9 cellular contexts compared by ENCODE assay signal in the genomic region with DNA sequence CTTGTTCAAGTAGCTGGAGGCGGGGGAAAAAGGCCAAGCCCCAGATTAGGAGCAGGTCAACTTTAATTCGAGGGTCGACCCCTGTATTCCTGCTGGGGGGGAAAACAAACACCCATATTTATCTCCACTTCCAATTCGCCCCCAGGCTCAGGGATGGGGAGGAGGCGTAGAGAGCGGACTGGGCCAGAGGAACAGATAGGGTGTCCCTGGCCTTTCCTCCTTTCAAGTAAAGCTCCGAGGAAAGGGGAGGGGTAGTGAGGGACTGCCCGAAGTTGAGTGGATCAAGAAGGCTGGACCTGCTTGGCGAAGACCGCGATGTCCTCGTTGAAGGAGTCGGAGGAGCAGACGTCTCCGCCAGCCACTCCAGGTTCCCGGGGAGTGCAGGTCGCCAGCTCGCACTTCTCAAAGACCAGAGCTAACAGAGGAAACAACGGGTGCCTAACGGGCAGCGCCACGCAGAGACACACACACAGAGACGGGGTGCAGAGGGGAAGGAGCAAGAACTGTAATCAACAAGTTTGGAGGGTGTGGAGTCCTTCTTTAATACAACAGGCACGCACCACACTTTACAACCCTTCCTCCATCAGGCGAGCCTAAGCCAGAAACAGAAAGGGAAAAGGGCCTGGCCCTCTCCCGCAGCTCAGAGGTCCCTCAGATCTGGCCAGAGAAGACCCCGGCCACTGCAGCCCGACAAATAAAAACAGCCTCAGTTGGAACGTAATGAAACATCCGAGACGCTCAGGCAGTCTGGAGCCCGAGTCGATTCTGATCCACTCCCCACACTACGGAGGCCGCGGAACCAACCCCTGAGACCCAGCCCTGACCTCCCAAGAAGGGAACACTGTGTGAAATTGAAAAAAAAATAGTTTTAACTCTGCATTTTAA. TPM values are rescaled to one million over a fixed set of nuclear protein-coding genes. Genes with fewer than 3 reads are reported as not detected.
DNase-seq lines count a peak whose midpoint lies in the region; ATAC-seq, FAIRE-seq and TF ChIP-seq lines count a peak whose summit lies in the region.
"Had no signal": no experiment of that assay in that cellular context is flagged by ENCODE, and none has a peak within 500 bp of the region (broad histone marks: within the 10 kb centered on the region; RNA-seq: fewer than 3 reads in every experiment).

No MANE protein-coding gene starts in this region.

- peak overlapping the region; percentile 25 for H3K23ac ChIP-seq in mesendoderm (ENCODE audit: low read length)

- no peak for FAIRE-seq in endothelial cell of umbilical vein (lab: Jason Lieb, UNC)

- no peak overlapping the region for H2BK5ac ChIP-seq in mesendoderm (ENCODE audit: low read length)

- peaks cover 6 to 12% of the 10 kb centered on the region in 2 donors for H3K36me3 Mint-ChIP-seq in activated T-cell treated with anti-CD3 and anti-CD28 coated beads, Interleukin-2, amount 50 U/mL, for 72 hours (ENCODE audit: insufficient read depth in 2 of 2)
- H3K36me3 Mint-ChIP-seq in activated T-cell treated with anti-CD3 and anti-CD28 coated beads, Interleukin-2, amount 50 U/mL, for 24 hours (ENCODE audit: low read depth): peaks cover 2% of the 10 kb centered on the region

- H3K4me2 ChIP-seq in endothelial cell of umbilical vein (ENCODE audit: insufficient read depth, low read length) (peak overlapping the region; percentile 68), mesendoderm (ENCODE audit: low read length) (peak overlapping the region; percentile 85)

- no peak overlapping the region for H2BK120ac ChIP-seq in mesendoderm (ENCODE audit: low read depth, low read length)

- no peaks in the 10 kb centered on the region for H4K20me1 ChIP-seq in endothelial cell of umbilical vein (replicated peaks; ENCODE audit: control insufficient read depth, extremely low read depth, insufficient read depth, low read length)

- no peak for ATAC-seq in activated T-cell treated with anti-CD3 and anti-CD28 coated beads, Interleukin-2, amount 50 U/mL, for 72 hours (replicated peaks in 1 of 2)
- ATAC-seq in GM18498 (IDR thresholded peaks at IDR 0.05; ENCODE audit: unreplicated experiment): no peak

- H3K4me1 Mint-ChIP-seq in activated T-cell treated with anti-CD3 and anti-CD28 coated beads, Interleukin-2, amount 50 U/mL, for 72 hours (ENCODE audit: low read depth): peaks cover 37% of the 10 kb centered on the region
- H3K4me1 Mint-ChIP-seq in activated T-cell treated with anti-CD3 and anti-CD28 coated beads, Interleukin-2, amount 50 U/mL, for 24 hours (ENCODE audit: low read depth): peaks cover 49% of the 10 kb centered on the region

- no peaks in the 10 kb centered on the region for H3K9me3 ChIP-seq in endothelial cell of umbilical vein (replicated peaks; ENCODE audit: control insufficient read depth, insufficient read depth, low read length)

- H3K4me1 ChIP-seq in endothelial cell of umbilical vein (ENCODE audit: control insufficient read depth, extremely low read depth, insufficient read depth, low read length): peaks cover 14% of the 10 kb centered on the region
- peaks cover 6% of the 10 kb centered on the region for H3K4me1 ChIP-seq in mesendoderm (ENCODE audit: control insufficient read depth, low read depth, low read length)
- H3K4me1 ChIP-seq in urinary bladder (ENCODE audit: insufficient read depth): no peaks in the 10 kb centered on the region

- H3K79me1 ChIP-seq in mesendoderm (ENCODE audit: low read length): no peaks in the 10 kb centered on the region

- intact Hi-C loops in endothelial cell of umbilical vein (cut with micrococcal nuclease): loop anchor here (5.0 kb wide), 3 partner anchors 1156 to 1789 kb away; a partner anchor contains a TSS

- CTCF ChIA-PET in endothelial cell of umbilical vein (lab: Charles Lee): interaction anchor here (1.1 to 1.8 kb wide), 4 partner anchors 9 to 213 kb away, joined by 3 to 7 read pairs (median 5); no protein-coding TSS in a partner anchor

- POLR2A ChIA-PET in endothelial cell of umbilical vein (lab: Charles Lee): no interaction called here

- peak overlapping the region; percentile 77 for H3K56ac ChIP-seq in mesendoderm (ENCODE audit: low read length)

- H3K79me2 ChIP-seq in endothelial cell of umbilical vein (ENCODE audit: control insufficient read depth, insufficient read depth, low read length) (peaks cover 20% of the 10 kb centered on the region), mesendoderm (ENCODE audit: control insufficient read depth, insufficient read depth, low read length) (no peaks in the 10 kb centered on the region)

- no peak overlapping the region for H4K8ac ChIP-seq in mesendoderm (ENCODE audit: low read depth, low read length)

- peak overlapping the region; percentile 85 for H3K18ac ChIP-seq in mesendoderm (ENCODE audit: low read length)

- no peak overlapping the region for H2AK5ac ChIP-seq in mesendoderm (ENCODE audit: low read length)

- no peaks in the 10 kb centered on the region for H3K27me3 ChIP-seq in endothelial cell of umbilical vein (ENCODE audit: control insufficient read depth in 2 of 2, insufficient read depth in 2 of 2, low read length in 2 of 2)
- H3K27me3 ChIP-seq in mesendoderm (ENCODE audit: insufficient read depth, low read length, poor library complexity): peaks cover 22% of the 10 kb centered on the region

- H3K27ac Mint-ChIP-seq in activated T-cell treated with anti-CD3 and anti-CD28 coated beads, Interleukin-2, amount 50 U/mL, for 72 hours: no peak overlapping the region
- no peak overlapping the region for H3K27ac Mint-ChIP-seq in activated T-cell treated with anti-CD3 and anti-CD28 coated beads, Interleukin-2, amount 50 U/mL, for 24 hours
- H3K27ac Mint-ChIP-seq: activated B cell treated with CpG ODN at 0.5 μM for 24 hours had no signal

- no peak overlapping the region for H3K4ac ChIP-seq in mesendoderm (ENCODE audit: low read depth, low read length)

- H3K9me3 Mint-ChIP-seq in activated T-cell treated with anti-CD3 and anti-CD28 coated beads, Interleukin-2, amount 50 U/mL, for 72 hours: no peaks in the 10 kb centered on the region
- no peaks in the 10 kb centered on the region for H3K9me3 Mint-ChIP-seq in activated T-cell treated with anti-CD3 and anti-CD28 coated beads, Interleukin-2, amount 50 U/mL, for 24 hours
- H3K9me3 Mint-ChIP-seq: activated B cell treated with CpG ODN at 0.5 μM for 24 hours had no signal

- H4K5ac ChIP-seq in mesendoderm (ENCODE audit: low read length): no peak overlapping the region

- H3K4me3 ChIP-seq in endothelial cell of umbilical vein (replicated peaks in 1 of 3; ENCODE audit: insufficient read depth in 1 of 3, low read depth in 1 of 3, low read length in 3 of 3) (peak overlapping the region; percentile 89 to 92 (median 89)), mesendoderm (ENCODE audit: low read length) (peak overlapping the region; percentile 36), urinary bladder (ENCODE audit: low read depth, low read length) (peak overlapping the region; percentile 91)

- TF ChIP-seq POLR2A in endothelial cell of umbilical vein (IDR thresholded peaks at IDR 0.05; ENCODE audit: low read depth, low read length): no peak

- peak overlapping the region; percentile 63 for H3K9ac ChIP-seq in endothelial cell of umbilical vein (replicated peaks; ENCODE audit: extremely low read depth, insufficient read depth, low read length)
- H3K9ac ChIP-seq in mesendoderm (ENCODE audit: low read length): peak overlapping the region; percentile 51

- WGBS in mesendoderm (ENCODE audit: extremely low coverage, insufficient coverage, low lambda C conversion rate): no CpG with 5 or more reads among the region's 36 CpGs
- 18% methylated on average over 36 of the region's 36 CpGs for WGBS in urinary bladder

- H3K36me3 ChIP-seq in endothelial cell of umbilical vein (ENCODE audit: control insufficient read depth in 2 of 2, extremely low read depth in 1 of 2, insufficient read depth in 2 of 2, low read length in 2 of 2) (peaks cover 0 to 2% of the 10 kb centered on the region in 2 experiments), mesendoderm (ENCODE audit: control insufficient read depth, insufficient read depth, low read length) (no peaks in the 10 kb centered on the region), urinary bladder (ENCODE audit: insufficient read depth) (no peaks in the 10 kb centered on the region)

- peak overlapping the region; percentile 85 to 95 for H3K4me3 Mint-ChIP-seq in activated T-cell treated with anti-CD3 and anti-CD28 coated beads, Interleukin-2, amount 50 U/mL, for 72 hours
- no peak overlapping the region for H3K4me3 Mint-ChIP-seq in activated T-cell treated with anti-CD3 and anti-CD28 coated beads, Interleukin-2, amount 50 U/mL, for 24 hours

- no TSS peak for BruUV-seq in endothelial cell of umbilical vein (replicated peaks; lab: Mats Ljungman, UMichigan)

- dilution Hi-C loops in endothelial cell of umbilical vein (cut with MboI; ENCODE audit: extremely low pct_ligation_motif_present, low sequenced_read_pairs): no loop called here

- H2BK15ac ChIP-seq in mesendoderm (replicated peaks; ENCODE audit: low read depth): no peak overlapping the region

- H3K27ac ChIP-seq in endothelial cell of umbilical vein (ENCODE audit: insufficient read depth, low read depth, low read length) (peak overlapping the region; percentile 23), mesendoderm (ENCODE audit: low read depth, low read length) (no peak overlapping the region), urinary bladder (ENCODE audit: low read depth) (no peak overlapping the region)

- H3K9me1 ChIP-seq in endothelial cell of umbilical vein (replicated peaks; ENCODE audit: control insufficient read depth, extremely low read depth, insufficient read depth, low read length): no peaks in the 10 kb centered on the region

- TF ChIP-seq CTCF in endothelial cell of umbilical vein (IDR thresholded peaks at IDR 0.05; ENCODE audit: extremely low read depth in 1 of 2, insufficient read depth in 1 of 2, low read depth in 1 of 2, low read length in 2 of 2): no peak

- no peak for DNase-seq in activated T-cell treated with anti-CD3 and anti-CD28 coated beads, Interleukin-2, amount 50 U/mL, for 72 hours
- no peak for DNase-seq in activated T-cell treated with anti-CD3 and anti-CD28 coated beads, Interleukin-2, amount 50 U/mL, for 24 hours
- DNase-seq in endothelial cell of umbilical vein (ENCODE audit: low read depth, low spot score) (peak; percentile 56), mesendoderm (peak; percentile 70), NCI-H2081 (lab: John Stamatoyannopoulos, UW) (no peak)
- DNase-seq in activated effector memory CD4-positive, alpha-beta T cell treated with Interleukin-2 at 50 U/mL for 16 hours: no peak
- DNase-seq: activated B cell treated with CpG ODN at 0.5 μM for 24 hours had no signal

- H2AFZ ChIP-seq in endothelial cell of umbilical vein (ENCODE audit: low read depth, low read length): peak overlapping the region; percentile 35

- peaks cover 89% of the 10 kb centered on the region for H3K27me3 Mint-ChIP-seq in activated T-cell treated with anti-CD3 and anti-CD28 coated beads, Interleukin-2, amount 50 U/mL, for 72 hours (ENCODE audit: low read depth)
- H3K27me3 Mint-ChIP-seq in activated T-cell treated with anti-CD3 and anti-CD28 coated beads, Interleukin-2, amount 50 U/mL, for 24 hours: peaks cover 94% of the 10 kb centered on the region

RNA-seq across cellular contexts. Expression of a gene that starts 4.1 kb away (rescaled TPM):
- under 1 TPM in 1 of 2 donors, not detected in 1; 0.19 TPM for total RNA-seq in activated T-cell treated with anti-CD3 and anti-CD28 coated beads, Interleukin-2, amount 50 U/mL, for 72 hours
- total RNA-seq in endothelial cell of umbilical vein: 22.5 and 27.1 TPM in 2 replicates
- 26.2 and 28.4 TPM in 2 replicates for polyA plus RNA-seq in endothelial cell of umbilical vein
- polyA plus RNA-seq in endothelial cell of umbilical vein (2011; cell fraction: cytosol; rRNA removed): 25.7 and 32.1 TPM in 2 replicates
- polyA plus RNA-seq in endothelial cell of umbilical vein (2011; cell fraction: nucleus; rRNA removed): 56.8 and 67.4 TPM in 2 replicates
- 21.0 and 23.7 TPM in 2 replicates for polyA plus RNA-seq in endothelial cell of umbilical vein (2012)
- polyA minus RNA-seq in endothelial cell of umbilical vein: 42.7 and 61.4 TPM in 2 replicates
- 6.8 TPM for polyA minus RNA-seq in endothelial cell of umbilical vein (2011; cell fraction: cytosol; rRNA and poly(A)+ RNA removed)
- polyA minus RNA-seq in endothelial cell of umbilical vein (2011; cell fraction: nucleus; rRNA and poly(A)+ RNA removed): 122 and 143 TPM in 2 replicates
- 0.14 TPM for polyA plus RNA-seq in mesendoderm (2013, experiment 1 of 2)
- polyA plus RNA-seq in mesendoderm (2013, experiment 2 of 2): 0.20 TPM
- 163 TPM for total RNA-seq in urinary bladder
- polyA plus RNA-seq in urinary bladder: 79.8 TPM

Comparison
In these comparisons a context has a peak if more than half of its experiments do, and no peak if none do; other contexts are left out.
1. DNase-seq: peak in endothelial cell of umbilical vein (single experiment) and mesendoderm (single experiment); none in activated T-cell treated with anti-CD3 and anti-CD28 coated beads, Interleukin-2, amount 50 U/mL, for 72 hours (0 of 2), activated T-cell treated with anti-CD3 and anti-CD28 coated beads, Interleukin-2, amount 50 U/mL, for 24 hours (single experiment), activated effector memory CD4-positive, alpha-beta T cell treated with Interleukin-2 at 50 U/mL for 16 hours (single experiment) and NCI-H2081 (0 of 2).
2. H3K4me3 ChIP-seq: peak in every context shown above with its lines; median percentile 91 in urinary bladder; 89 in endothelial cell of umbilical vein; 36 in mesendoderm.
3. RNA of a gene that starts 4.1 kb away (total RNA-seq): 163 TPM in urinary bladder (single experiment) and 22.5 to 27.1 TPM in endothelial cell of umbilical vein; 0.19 TPM in activated T-cell treated with anti-CD3 and anti-CD28 coated beads, Interleukin-2, amount 50 U/mL, for 72 hours; every median in the first group is over 10 times any median in the second.